In genomic region chr17:28173801-28174200, GRCh38 we compare ENCODE assay signal across 16 cellular contexts.
DNase-seq lines count a peak whose midpoint lies in the region; ATAC-seq and TF ChIP-seq lines count a peak whose summit lies in the region.
"Had no signal": no experiment of that assay in that cellular context is flagged by ENCODE, and none has a peak within 500 bp of the region (broad histone marks: within the 10 kb centered on the region; RNA-seq: fewer than 3 reads in every experiment).

No MANE protein-coding gene starts in this region.

- H3K27me3 ChIP-seq in Caco-2 (replicated peaks; ENCODE audit: control insufficient read depth, insufficient read depth, low read length) (no peaks in the 10 kb centered on the region), IMR-90 (ENCODE audit: control insufficient read depth, insufficient read depth, low read length) (no peaks in the 10 kb centered on the region)
- H3K27me3 ChIP-seq: esophagus muscularis mucosa had no signal

- H3K4me1 Mint-ChIP-seq in Caco-2 (ENCODE audit: low read depth, unreplicated experiment) (peaks cover 33% of the 10 kb centered on the region), chondrocyte (ENCODE audit: low read depth) (peaks cover 59% of the 10 kb centered on the region)

- no peak overlapping the region; the same call in 1 of the 2 replicates for H3K23ac ChIP-seq in IMR-90 (ENCODE audit: low read depth, low read length)

- H3K9me3 ChIP-seq in Caco-2 (no peaks in the 10 kb centered on the region), IMR-90 (ENCODE audit: control insufficient read depth, insufficient read depth, low read length) (no peaks in the 10 kb centered on the region)
- H3K9me3 ChIP-seq: esophagus muscularis mucosa had no signal

- POLR2A ChIA-PET in Caco-2 (lab: Charles Lee) (no interaction called here), IMR-90 (lab: Charles Lee; ENCODE audit: unreplicated experiment) (no interaction called here), GM10248 (lab: Yijun Ruan, JAX) (no interaction called here)

- no peak overlapping the region for H2BK15ac ChIP-seq in IMR-90 (ENCODE audit: low read depth, low read length)

- BruUV-seq in Caco-2 (replicated peaks; lab: Mats Ljungman, UMichigan) (no TSS peak), IMR-90 (replicated peaks; lab: Mats Ljungman, UMichigan) (no TSS peak)

- H4K91ac ChIP-seq in IMR-90 (ENCODE audit: insufficient read depth, low read depth, low read length), result peak overlapping the region; percentile 45; the same call in 1 of the 2 replicates

- peak overlapping the region; percentile 33 to 91; a peak in 3 of 4 replicates for H4K8ac ChIP-seq in IMR-90 (ENCODE audit: low read depth in 2 of 2, low read length in 2 of 2)

- H3K27ac Mint-ChIP-seq in Caco-2 (ENCODE audit: unreplicated experiment) (peak overlapping the region; percentile 4), chondrocyte (ENCODE audit: unreplicated experiment) (peak overlapping the region; percentile 67)

- H3K9me1 ChIP-seq in IMR-90 (ENCODE audit: insufficient read depth, low read length), result no peaks in the 10 kb centered on the region; the same call in 1 of the 2 replicates

- no peaks in the 10 kb centered on the region for H3K9me3 Mint-ChIP-seq in Caco-2 (ENCODE audit: unreplicated experiment)
- H3K9me3 Mint-ChIP-seq in chondrocyte (ENCODE audit: low read depth), result no peaks in the 10 kb centered on the region
- H3K9me3 Mint-ChIP-seq: T-helper 1 cell treated with Interleukin-12 subunit alpha and Interleukin-12 subunit beta and Interleukin-4 antibody, amounts not matched to agents 30 μg/mL and 1 μg/mL, for 36 hours had no signal

- peak overlapping the region; percentile 93 for H2BK120ac ChIP-seq in IMR-90 (ENCODE audit: low read depth, low read length)

- peak; percentile 22; the same call in 1 of the 2 replicates for ATAC-seq in IMR-90 (ENCODE audit: low read depth)
- ATAC-seq: activated CD8-positive, alpha-beta T cell treated with anti-CD3 and anti-CD28 coated beads, Interleukin-2, amount 10 ng/mL, durations not matched to agents 7 days and 5 days; sciatic nerve had no signal

- no peak for DNase-seq in Caco-2
- no peak for DNase-seq in IMR-90
- DNase-seq in chondrocyte (ENCODE audit: low spot score), result no peak
- peak; percentile 73 for DNase-seq in left kidney (ENCODE audit: low read depth, low spot score)
- no peak for DNase-seq in GM10248 (ENCODE audit: extremely low spot score)
- no peak for DNase-seq in NCI-H2196 treated with DMSO at 0.1 percent for 48 hours (lab: John Stamatoyannopoulos, UW; ENCODE audit: unreplicated experiment)
- DNase-seq in NCI-H1105 treated with DMSO at 0.1 percent for 48 hours (lab: John Stamatoyannopoulos, UW), result no peak
- no peak for DNase-seq in NCI-H1930 (lab: John Stamatoyannopoulos, UW)
- DNase-seq: activated CD8-positive, alpha-beta T cell treated with anti-CD3 and anti-CD28 coated beads, Interleukin-2, amount 10 ng/mL, durations not matched to agents 7 days and 5 days; activated naive CD4-positive, alpha-beta T cell treated with Interleukin-2 at 50 U/mL for 16 hours; caudate nucleus; NCI-H2171 had no signal

- H2AK5ac ChIP-seq in IMR-90 (ENCODE audit: low read depth, low read length), result 0 out of 2 replicates have a peak overlapping the region, but pooled peaks have one; percentile 23

- TF ChIP-seq RAD21 in IMR-90 (IDR thresholded peaks at IDR 0.05; ENCODE audit: low read length), result no peak

- TF ChIP-seq POLR2A in IMR-90 (IDR thresholded peaks at IDR 0.05; ENCODE audit: low read depth, low read length), result no peak

- peak overlapping the region; percentile 86 for H3K18ac ChIP-seq in IMR-90 (ENCODE audit: low read depth, low read length)

- H3K36me3 Mint-ChIP-seq in Caco-2 (ENCODE audit: insufficient read depth, unreplicated experiment) (peaks cover 54% of the 10 kb centered on the region), chondrocyte (ENCODE audit: low read depth) (peaks cover 13% of the 10 kb centered on the region)

- H3K4me1 ChIP-seq in Caco-2 (peaks cover 30% of the 10 kb centered on the region), IMR-90 (ENCODE audit: control insufficient read depth, insufficient read depth, low read length) (peaks cover 18% of the 10 kb centered on the region)
- H3K4me1 ChIP-seq: esophagus muscularis mucosa had no signal

- peak overlapping the region; percentile 86; the same call in 1 of the 2 replicates for H4K5ac ChIP-seq in IMR-90 (ENCODE audit: low read depth, low read length)

- intact Hi-C loops in Caco-2 (cut with micrococcal nuclease; ENCODE audit: unreplicated experiment), result loop anchor here (1.0 kb wide), 1 partner anchor 16 kb away; no protein-coding TSS in a partner anchor
- intact Hi-C loops in IMR-90 (cut with micrococcal nuclease), result no loop called here

- H3K9ac ChIP-seq in IMR-90 (ENCODE audit: low read depth, low read length), result no peak overlapping the region
- H3K9ac ChIP-seq: KMS-11 had no signal

- dilution Hi-C loops in IMR-90 (cut with HindIII; ENCODE audit: low sequenced_read_pairs, unreplicated experiment), result no loop called here

- no peak overlapping the region for H2AK9ac ChIP-seq in IMR-90 (replicated peaks; ENCODE audit: low read depth, low read length, poor library complexity)

- H2BK20ac ChIP-seq in IMR-90 (ENCODE audit: low read depth, low read length), result peak overlapping the region; percentile 75

- H3K4me3 Mint-ChIP-seq in Caco-2 (ENCODE audit: unreplicated experiment) (no peak overlapping the region), chondrocyte (ENCODE audit: unreplicated experiment) (no peak overlapping the region)
- H3K4me3 Mint-ChIP-seq: activated CD8-positive, alpha-beta T cell treated with anti-CD3 and anti-CD28 coated beads, Interleukin-2, amount 10 ng/mL, durations not matched to agents 7 days and 5 days; T-helper 1 cell treated with Interleukin-12 subunit alpha and Interleukin-12 subunit beta and Interleukin-4 antibody, amounts not matched to agents 30 μg/mL and 1 μg/mL, for 36 hours had no signal

- H3K4me2 ChIP-seq in IMR-90 (ENCODE audit: low read depth, low read length), result peak overlapping the region; percentile 36; the same call in 1 of the 2 replicates
- H3K4me2 ChIP-seq: KMS-11 had no signal

- no peak for TF ChIP-seq CTCF in Caco-2 (IDR thresholded peaks at IDR 0.05; ENCODE audit: insufficient read depth in 1 of 2, low read depth in 1 of 2, low read length in 1 of 2, severe bottlenecking in 1 of 2, unreplicated experiment in 1 of 2)
- no peak for TF ChIP-seq CTCF in IMR-90 (conservative IDR thresholded peaks at IDR 0.05; ENCODE audit: low read depth, low read length)
- no peak for TF ChIP-seq CTCF in chondrocyte (IDR thresholded peaks at IDR 0.05)
- no peak for TF ChIP-seq CTCF in GM10248 (IDR thresholded peaks at IDR 0.05; ENCODE audit: control extremely low read depth, extremely low read depth, low read depth, missing control alignments)

- in situ Hi-C loops in IMR-90 (cut with MboI; ENCODE audit: low sequenced_read_pairs), result no loop called here

- no peaks in the 10 kb centered on the region for H4K20me1 ChIP-seq in IMR-90 (ENCODE audit: insufficient read depth, low read length)

- H3K14ac ChIP-seq in IMR-90 (replicated peaks; ENCODE audit: low read depth, low read length), result 0 out of 2 replicates have a peak overlapping the region, but pooled peaks have one; percentile 29

- peak overlapping the region; percentile 18; the same call in 1 of the 2 replicates for H3K4ac ChIP-seq in IMR-90 (ENCODE audit: low read depth, low read length)

- H3K56ac ChIP-seq in IMR-90 (ENCODE audit: extremely low read depth, insufficient read depth, low read length), result no peak overlapping the region

- no peaks in the 10 kb centered on the region for H3K36me3 ChIP-seq in Caco-2 (ENCODE audit: control insufficient read depth, insufficient read depth, low read length)
- H3K36me3 ChIP-seq in IMR-90 (ENCODE audit: control insufficient read depth, insufficient read depth, low read length), result peaks cover 17% of the 10 kb centered on the region

- no peak overlapping the region for H2AFZ ChIP-seq in IMR-90 (replicated peaks; ENCODE audit: low read length, poor library complexity)

- peak overlapping the region; percentile 92 for H2BK5ac ChIP-seq in IMR-90 (ENCODE audit: low read depth, low read length, poor library complexity, severe bottlenecking)

- H3K27me3 Mint-ChIP-seq in Caco-2 (ENCODE audit: insufficient read depth, unreplicated experiment), result no peaks in the 10 kb centered on the region
- H3K27me3 Mint-ChIP-seq in chondrocyte (ENCODE audit: low read depth), result no peaks in the 10 kb centered on the region

- H3K4me3 ChIP-seq in Caco-2 (ENCODE audit: low read depth, low read length) (no peak overlapping the region), IMR-90 (ENCODE audit: insufficient read depth, low read depth, low read length) (no peak overlapping the region)
- H3K4me3 ChIP-seq: esophagus muscularis mucosa had no signal

- H3K79me1 ChIP-seq in IMR-90 (ENCODE audit: low read depth in 1 of 2, low read length in 2 of 2), result peaks cover 8 to 41% of the 10 kb centered on the region in 2 experiments; a peak in 3 of 4 replicates

- WGBS in IMR-90 (ENCODE audit: extremely low coverage in 2 of 2, insufficient read length in 1 of 2), 2 experiments, result no CpG with 5 or more reads among the region's 1 CpG

- CTCF ChIA-PET in Caco-2 (lab: Charles Lee) (no interaction called here), IMR-90 (lab: Yijun Ruan, JAX) (no interaction called here), GM10248 (lab: Yijun Ruan, JAX) (no interaction called here)

- H3K27ac ChIP-seq in IMR-90 (ENCODE audit: insufficient read depth, low read length), result peak overlapping the region; percentile 17; the same call in 1 of the 2 replicates
- H3K27ac ChIP-seq: esophagus muscularis mucosa, KMS-11 had no signal

TF ChIP-seq in IMR-90, 13 proteins besides CTCF, POLR2A, EP300 and RAD21:
- TF ChIP-seq CEBPB (IDR thresholded peaks at IDR 0.05; ENCODE audit: low read depth, low read length) (peak; percentile 16; the same call in 1 of the 2 replicates), RFX5 (IDR thresholded peaks at IDR 0.05; ENCODE audit: low read depth, low read length) (no peak), FOS (IDR thresholded peaks at IDR 0.05; ENCODE audit: low read depth, low read length) (no peak)
